8 cellular contexts compared by ENCODE assay signal in the genomic region with DNA sequence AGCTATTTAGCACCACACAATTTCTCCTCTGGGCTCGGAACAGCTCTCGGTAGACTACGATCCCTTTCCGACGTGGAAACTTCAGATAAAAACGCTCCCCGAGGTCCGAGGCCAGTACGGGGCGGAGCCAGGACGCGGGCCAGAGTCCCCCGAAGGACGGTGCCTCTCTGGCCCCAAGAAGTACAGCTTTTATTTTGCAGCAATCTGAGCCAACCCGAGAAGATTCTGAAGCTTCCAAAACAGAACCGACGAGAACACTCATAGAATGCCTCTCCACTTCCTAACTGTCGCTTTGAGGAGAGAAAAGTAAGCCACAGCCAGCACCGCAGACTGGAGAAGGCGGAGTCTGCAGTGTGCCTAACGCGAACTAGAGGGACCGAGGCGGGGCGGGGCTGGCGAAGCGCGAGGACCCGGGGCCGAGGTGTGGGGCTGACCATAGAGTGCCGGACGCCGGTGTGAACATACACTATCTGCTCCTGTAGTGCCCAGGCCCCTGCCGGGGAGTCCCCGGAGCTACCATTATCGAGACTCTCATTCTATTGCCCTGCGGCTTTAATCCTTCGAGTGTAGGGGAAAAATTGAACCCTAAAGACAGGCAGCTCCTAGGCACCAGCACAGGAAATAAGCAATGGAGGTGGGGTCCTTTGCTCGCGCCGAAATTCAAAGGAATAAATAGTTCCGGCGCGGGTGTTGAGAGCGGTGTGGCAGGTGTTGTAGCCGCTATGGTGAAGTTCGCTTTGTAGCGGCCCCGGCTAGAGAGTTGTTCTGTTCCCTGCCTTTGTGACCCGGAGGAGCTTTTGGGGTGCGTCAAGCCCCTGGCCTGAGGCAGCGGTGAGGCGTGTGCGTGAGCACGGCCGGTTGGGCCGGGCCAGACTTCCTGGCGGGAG.
DNase-seq lines count a peak whose midpoint lies in the region; ATAC-seq lines count a peak whose summit lies in the region.

A gene (plus strand): TSS at position 663 of the 887 bp plus-strand sequence. CDS start 1,076 bp downstream, outside the sequence.

- peak; percentile 96 for DNase-seq in Ammon's horn (ENCODE audit: low spot score)
- peak; percentile 77 for DNase-seq in GM19238 (ENCODE audit: insufficient read length, low spot score)
- DNase-seq in NCI-H524 (lab: John Stamatoyannopoulos, UW), result peak; percentile 89 to 91
- peak; percentile 93 to 94 for DNase-seq in activated CD4-positive, alpha-beta T cell treated with anti-CD3 and anti-CD28 coated beads for 4 hours
- DNase-seq in kidney tubule cell (ENCODE audit: low spot score), result peak; percentile 91
- peak; percentile 84 to 92 (median 88) for DNase-seq in stimulated activated CD4-positive, alpha-beta T cell treated with anti-CD3 and anti-CD28 coated beads, Interleukin-1b, Interleukin-23, amount 100 ng/mL, for 24 hours (ENCODE audit: low read depth in 4 of 4, low spot score in 1 of 4)

- H3K27ac ChIP-seq in cingulate gyrus (ENCODE audit: low read depth, low read length), result peak within 1 kb of the TSS; percentile 96

- ATAC-seq in HG03442 (IDR thresholded peaks at IDR 0.05; ENCODE audit: unreplicated experiment), result peak; percentile 83

Comparison
In these comparisons a context has a peak if more than half of its experiments do, and no peak if none do; other contexts are left out.
1. Peak in every context shown above with its lines: DNase-seq, ATAC-seq and H3K27ac ChIP-seq.